16 cellular contexts compared by ENCODE assay signal in the genomic region with DNA sequence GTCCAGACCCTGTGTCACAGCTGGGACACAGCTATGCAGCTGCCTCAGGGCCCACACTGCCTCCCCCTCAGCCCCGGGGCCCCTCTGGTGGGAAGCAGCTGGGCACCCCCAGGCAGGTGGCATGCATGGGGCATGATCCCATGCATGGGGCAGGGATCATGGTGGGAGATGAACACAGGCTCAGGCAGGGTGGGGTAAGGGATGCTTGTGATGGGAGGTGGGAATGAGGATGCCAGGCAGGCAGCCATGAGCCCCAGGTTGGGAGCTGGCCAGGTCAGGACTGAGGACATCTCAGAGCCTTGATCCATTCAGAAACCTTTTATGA. TPM values are rescaled to one million over a fixed set of nuclear protein-coding genes. Genes with fewer than 3 reads are reported as not detected.
A peak's percentile ranks its signal among the peaks of the same experiment; 100 is the strongest.
DNase-seq lines count a peak whose midpoint lies in the region; ATAC-seq and TF ChIP-seq lines count a peak whose summit lies in the region.
"Had no signal": no experiment of that assay in that cellular context is flagged by ENCODE, and none has a peak within 500 bp of the region (broad histone marks: within the 10 kb centered on the region; RNA-seq: fewer than 3 reads in every experiment).

No MANE protein-coding gene starts in this region.

- H2AFZ ChIP-seq in hepatocyte, result no peak overlapping the region

- H3K4me3 ChIP-seq in hepatocyte (no peak overlapping the region), stomach smooth muscle (ENCODE audit: low read length in 2 of 2) (no peak overlapping the region)
- H3K4me3 ChIP-seq: lung, psoas muscle, SJSA1, thoracic aorta had no signal

- H3K27ac ChIP-seq in hepatocyte, result peak overlapping the region; percentile 87
- H3K27ac ChIP-seq in stomach smooth muscle (ENCODE audit: low read length), result peak overlapping the region; percentile 58
- H3K27ac ChIP-seq: SJSA1, thoracic aorta had no signal

- no peaks in the 10 kb centered on the region for H3K27me3 Mint-ChIP-seq in activated T-cell treated with anti-CD3 and anti-CD28 coated beads, Interleukin-2, amount 50 U/mL, for 72 hours (ENCODE audit: low read depth)
- H3K27me3 Mint-ChIP-seq in activated T-helper 17 cell treated with anti-CD3 and anti-CD28 coated beads, Interleukin-2, amount 50 U/mL, for 72 hours, result no peaks in the 10 kb centered on the region

- H3K9ac ChIP-seq in stomach smooth muscle (ENCODE audit: low read length in 2 of 2), result no peak overlapping the region

- H3K36me3 ChIP-seq in hepatocyte (replicated peaks; ENCODE audit: insufficient read depth, low read depth) (no peaks in the 10 kb centered on the region), stomach smooth muscle (ENCODE audit: control insufficient read depth in 2 of 2, insufficient read depth in 2 of 2, low read length in 2 of 2) (no peaks in the 10 kb centered on the region)
- H3K36me3 ChIP-seq: SJSA1, thoracic aorta had no signal

- 100% methylated on average over 1 of the region's 1 CpG for WGBS in hepatocyte (ENCODE audit: low lambda C conversion rate, missing lambda C conversion rate)

- H3K27me3 ChIP-seq in hepatocyte (no peaks in the 10 kb centered on the region), stomach smooth muscle (ENCODE audit: control insufficient read depth in 1 of 2, insufficient read depth in 2 of 2, low read length in 2 of 2) (no peaks in the 10 kb centered on the region)
- H3K27me3 ChIP-seq: SJSA1 had no signal

- peaks cover 2 to 24% of the 10 kb centered on the region in 2 donors for H3K36me3 Mint-ChIP-seq in activated T-cell treated with anti-CD3 and anti-CD28 coated beads, Interleukin-2, amount 50 U/mL, for 72 hours (ENCODE audit: insufficient read depth in 2 of 2)
- H3K36me3 Mint-ChIP-seq in activated T-helper 17 cell treated with anti-CD3 and anti-CD28 coated beads, Interleukin-2, amount 50 U/mL, for 72 hours (ENCODE audit: low read depth), result peaks cover 5% of the 10 kb centered on the region

- H3K79me2 ChIP-seq in hepatocyte, result peaks cover 90% of the 10 kb centered on the region

- DNase-seq in activated T-cell treated with anti-CD3 and anti-CD28 coated beads, Interleukin-2, amount 50 U/mL, for 72 hours, result no peak
- DNase-seq in activated T-cell treated with anti-CD3 and anti-CD28 coated beads for 4 hours (no peak), hepatocyte (ENCODE audit: low spot score) (no peak), SKM-1 (lab: John Stamatoyannopoulos, UW; ENCODE audit: unreplicated experiment) (no peak), H4 (ENCODE audit: low spot score) (no peak), HPDE6-E6E7 (ENCODE audit: extremely low spot score) (no peak)
- DNase-seq: activated CD4-positive, CD25-positive, alpha-beta regulatory T cell treated with anti-CD3 and anti-CD28 coated beads, Interleukin-2, amount 50 U/mL, for 72 hours; activated effector memory CD4-positive, alpha-beta T cell treated with anti-CD3 and anti-CD28 coated beads, Interleukin-2, amount 50 U/mL, for 16 hours; DMS79 treated with DMSO at 0.1 percent for 48 hours; NCI-H82; psoas muscle had no signal

- H3K4me1 Mint-ChIP-seq in activated T-cell treated with anti-CD3 and anti-CD28 coated beads, Interleukin-2, amount 50 U/mL, for 72 hours (ENCODE audit: low read depth), result peaks cover 99% of the 10 kb centered on the region
- H3K4me1 Mint-ChIP-seq in activated T-helper 17 cell treated with anti-CD3 and anti-CD28 coated beads, Interleukin-2, amount 50 U/mL, for 72 hours, result peaks cover 39% of the 10 kb centered on the region

- peak overlapping the region; percentile 9 to 17 for H3K4me3 Mint-ChIP-seq in activated T-cell treated with anti-CD3 and anti-CD28 coated beads, Interleukin-2, amount 50 U/mL, for 72 hours
- peak overlapping the region; percentile 96 for H3K4me3 Mint-ChIP-seq in activated T-helper 17 cell treated with anti-CD3 and anti-CD28 coated beads, Interleukin-2, amount 50 U/mL, for 72 hours

- ATAC-seq in activated T-cell treated with anti-CD3 and anti-CD28 coated beads, Interleukin-2, amount 50 U/mL, for 72 hours (replicated peaks in 1 of 2), result no peak
- no peak for ATAC-seq in activated T-helper 17 cell treated with anti-CD3 and anti-CD28 coated beads, Interleukin-2, amount 50 U/mL, for 72 hours (replicated peaks)
- ATAC-seq: psoas muscle had no signal

- H3K9me3 ChIP-seq in hepatocyte (ENCODE audit: low read depth) (no peaks in the 10 kb centered on the region), stomach smooth muscle (ENCODE audit: control insufficient read depth in 2 of 2, low read length in 2 of 2) (no peaks in the 10 kb centered on the region)
- H3K9me3 ChIP-seq: psoas muscle, SJSA1, thoracic aorta had no signal

- TF ChIP-seq CTCF in hepatocyte (IDR thresholded peaks at IDR 0.05; ENCODE audit: poor library complexity), result no peak

- H3K4me1 ChIP-seq in hepatocyte (ENCODE audit: insufficient read depth) (peaks cover 59% of the 10 kb centered on the region), stomach smooth muscle (ENCODE audit: control insufficient read depth, insufficient read depth, low read length) (peaks cover 58% of the 10 kb centered on the region)

- H4K20me1 ChIP-seq in hepatocyte (ENCODE audit: insufficient read depth, poor library complexity, severe bottlenecking), result peaks cover 18% of the 10 kb centered on the region

- peak overlapping the region; percentile 87 for H3K27ac Mint-ChIP-seq in activated T-cell treated with anti-CD3 and anti-CD28 coated beads, Interleukin-2, amount 50 U/mL, for 72 hours
- H3K27ac Mint-ChIP-seq in activated T-helper 17 cell treated with anti-CD3 and anti-CD28 coated beads, Interleukin-2, amount 50 U/mL, for 72 hours, result peak overlapping the region; percentile 86

- H3K9me2 ChIP-seq in hepatocyte (replicated peaks; ENCODE audit: insufficient read depth), result no peaks in the 10 kb centered on the region

- H3K9me3 Mint-ChIP-seq in activated T-cell treated with anti-CD3 and anti-CD28 coated beads, Interleukin-2, amount 50 U/mL, for 72 hours, result no peaks in the 10 kb centered on the region
- H3K9me3 Mint-ChIP-seq in activated T-helper 17 cell treated with anti-CD3 and anti-CD28 coated beads, Interleukin-2, amount 50 U/mL, for 72 hours, result no peaks in the 10 kb centered on the region

- H3K4me2 ChIP-seq in hepatocyte, result no peak overlapping the region

RNA-seq across cellular contexts. Expression of a gene that starts 19.7 kb away (rescaled TPM):
- 10 to 100 TPM; 59.2 to 75.1 TPM for total RNA-seq in activated T-cell treated with anti-CD3 and anti-CD28 coated beads, Interleukin-2, amount 50 U/mL, for 72 hours
- 10 to 100 TPM; 29.6 to 37.8 TPM for total RNA-seq in activated T-helper 17 cell treated with anti-CD3 and anti-CD28 coated beads, Interleukin-2, amount 50 U/mL, for 72 hours
- 38.1 and 47.9 TPM in 2 replicates for total RNA-seq in hepatocyte
- 43.6 and 44.1 TPM in 2 replicates for polyA plus RNA-seq in hepatocyte
- 7.6 and 10.6 TPM in 2 replicates for total RNA-seq in H4 (2014; rRNA removed; shearing (Covaris generic))

RNA-seq across cellular contexts. Expression of a gene that starts 23.5 kb away (rescaled TPM):
- total RNA-seq in activated T-cell treated with anti-CD3 and anti-CD28 coated beads, Interleukin-2, amount 50 U/mL, for 72 hours, result 10 to 100 TPM; 44.2 to 51.1 TPM
- total RNA-seq in activated T-helper 17 cell treated with anti-CD3 and anti-CD28 coated beads, Interleukin-2, amount 50 U/mL, for 72 hours, result 10 to 100 TPM; 29.4 to 54.5 TPM
- total RNA-seq in hepatocyte, result 19.2 and 22.4 TPM in 2 replicates
- polyA plus RNA-seq in hepatocyte, result 57.1 and 61.9 TPM in 2 replicates
- 31.1 and 35.4 TPM in 2 replicates for total RNA-seq in H4 (2014; rRNA removed; shearing (Covaris generic))

RNA-seq across cellular contexts. Expression of a gene that starts 30.6 kb away (rescaled TPM):
- 1 to 10 TPM; 4.4 to 6.4 TPM for total RNA-seq in activated T-cell treated with anti-CD3 and anti-CD28 coated beads, Interleukin-2, amount 50 U/mL, for 72 hours
- total RNA-seq in activated T-helper 17 cell treated with anti-CD3 and anti-CD28 coated beads, Interleukin-2, amount 50 U/mL, for 72 hours, result 1 to 10 TPM; 2.6 to 3.7 TPM
- total RNA-seq in hepatocyte, result 1.6 and 3.7 TPM in 2 replicates
- polyA plus RNA-seq in hepatocyte, result 1.4 and 2.5 TPM in 2 replicates
- 0.95 and 2.6 TPM in 2 replicates for total RNA-seq in H4 (2014; rRNA removed; shearing (Covaris generic))

RNA-seq across cellular contexts. Expression of a gene that starts 44.3 kb away (rescaled TPM):
- total RNA-seq in activated T-cell treated with anti-CD3 and anti-CD28 coated beads, Interleukin-2, amount 50 U/mL, for 72 hours, result 10 to 100 TPM; 28.1 to 30.5 TPM
- total RNA-seq in activated T-helper 17 cell treated with anti-CD3 and anti-CD28 coated beads, Interleukin-2, amount 50 U/mL, for 72 hours, result 10 to 100 TPM; 19.6 to 19.8 TPM
- total RNA-seq in hepatocyte, result 13.2 and 14.6 TPM in 2 replicates
- polyA plus RNA-seq in hepatocyte, result 14.3 and 15.2 TPM in 2 replicates
- 5.2 and 12.8 TPM in 2 replicates for total RNA-seq in H4 (2014; rRNA removed; shearing (Covaris generic))
